ENCODE assay signal across 9 cellular contexts in genomic region chr14:94132285-94132887, GRCh38. TPM values are rescaled to one million over a fixed set of nuclear protein-coding genes. Genes with fewer than 3 reads are reported as not detected.
DNase-seq lines count a peak whose midpoint lies in the region; ATAC-seq, FAIRE-seq and TF ChIP-seq lines count a peak whose summit lies in the region.
"Had no signal": no experiment of that assay in that cellular context is flagged by ENCODE, and none has a peak within 500 bp of the region (broad histone marks: within the 10 kb centered on the region; RNA-seq: fewer than 3 reads in every experiment).

No MANE protein-coding gene starts in this region.

- H4K20me1 ChIP-seq in H1 (replicated peaks in 1 of 2; ENCODE audit: control insufficient read depth in 1 of 2, insufficient read depth in 2 of 2, low read length in 2 of 2) = no peaks in the 10 kb centered on the region

- H2BK12ac ChIP-seq in H1 (ENCODE audit: low read depth, low read length) = no peak overlapping the region

- TF ChIP-seq EP300 in H1 (IDR thresholded peaks at IDR 0.05; ENCODE audit: borderline replicate concordance in 1 of 2, low read depth in 2 of 2, low read length in 2 of 2) (no peak), upper lobe of left lung (IDR thresholded peaks at IDR 0.05) (no peak)

- H3K79me1 ChIP-seq in H1 (ENCODE audit: low read depth, low read length) = no peaks in the 10 kb centered on the region

- H4K5ac ChIP-seq in H1 (ENCODE audit: insufficient read length, low read depth, low read length) = no peak overlapping the region

- FAIRE-seq in H1 (lab: Jason Lieb, UNC) = peak; percentile 65

- peaks cover 0 to 11% (median 5%) of the 10 kb centered on the region in 9 donors for H3K9me3 Mint-ChIP-seq in naive thymus-derived CD8-positive, alpha-beta T cell
- H3K9me3 Mint-ChIP-seq: activated naive CD4-positive, alpha-beta T cell treated with anti-CD3 and anti-CD28 coated beads, Interleukin-2, amount 50 U/mL, for 24 hours had no signal

- H3K27ac Mint-ChIP-seq in naive thymus-derived CD8-positive, alpha-beta T cell = no peak overlapping the region
- H3K27ac Mint-ChIP-seq: activated naive CD4-positive, alpha-beta T cell treated with anti-CD3 and anti-CD28 coated beads, Interleukin-2, amount 50 U/mL, for 24 hours had no signal

- TF ChIP-seq POLR2A in H1 (IDR thresholded peaks at IDR 0.05; ENCODE audit: control extremely low read depth in 1 of 2, low read depth in 2 of 2, low read length in 2 of 2) (no peak), upper lobe of left lung (IDR thresholded peaks at IDR 0.05) (no peak)

- no peak overlapping the region for H2BK5ac ChIP-seq in H1 (ENCODE audit: low read depth, low read length)

- H2AK5ac ChIP-seq in H1 (ENCODE audit: low read depth, low read length) = no peak overlapping the region

- H3K9ac ChIP-seq in H1 (replicated peaks in 1 of 4; ENCODE audit: extremely low read depth in 1 of 4, low read depth in 3 of 4, low read length in 3 of 4) = no peak overlapping the region

- H3K27ac ChIP-seq in H1 (ENCODE audit: low read depth, low read length) (no peak overlapping the region), upper lobe of left lung (no peak overlapping the region)

- POLR2A ChIA-PET in H1 (lab: Charles Lee; ENCODE audit: partially characterized antibody) = interaction anchor here (0.9 kb wide), 1 partner anchor 48 kb away, joined by 3 read pairs; no protein-coding TSS in a partner anchor
- POLR2A ChIA-PET in naive thymus-derived CD8-positive, alpha-beta T cell (lab: Charles Lee) = interaction anchor here (0.7 to 1.9 kb wide), 2 partner anchors 43 to 91 kb away, joined by 3 to 6 read pairs; no protein-coding TSS in a partner anchor

- no peaks in the 10 kb centered on the region; a peak in 1 of 8 replicates for H3K36me3 ChIP-seq in H1 (ENCODE audit: control insufficient read depth in 2 of 4, insufficient read depth in 4 of 4, low read length in 3 of 4)
- H3K36me3 ChIP-seq in upper lobe of left lung = no peaks in the 10 kb centered on the region

- H3K27me3 ChIP-seq in H1 (replicated peaks in 1 of 4; ENCODE audit: control insufficient read depth in 3 of 4, extremely low read depth in 1 of 4, insufficient read depth in 3 of 4, low read length in 3 of 4) (no peaks in the 10 kb centered on the region; a peak in 1 of 7 replicates), upper lobe of left lung (no peaks in the 10 kb centered on the region)

- H4K91ac ChIP-seq in H1 (replicated peaks; ENCODE audit: insufficient read length, low read length) = no peak overlapping the region

- peaks cover 0 to 4% (median 2%) of the 10 kb centered on the region in 4 experiments; a peak in 3 of 7 replicates for H3K4me1 ChIP-seq in H1 (replicated peaks in 1 of 4; ENCODE audit: control insufficient read depth in 3 of 4, insufficient read depth in 4 of 4, low read length in 3 of 4)
- peaks cover 10 to 30% (median 14%) of the 10 kb centered on the region in 4 donors for H3K4me1 ChIP-seq in upper lobe of left lung

- H3K4me1 Mint-ChIP-seq in naive thymus-derived CD8-positive, alpha-beta T cell = peaks cover 16 to 23% (median 21%) of the 10 kb centered on the region in 4 donors

- peaks cover 9% of the 10 kb centered on the region; the same call in 1 of the 2 replicates for H3K23me2 ChIP-seq in H1 (ENCODE audit: low read depth, low read length)

- no peaks in the 10 kb centered on the region for H3K79me2 ChIP-seq in H1 (ENCODE audit: control insufficient read depth in 1 of 2, insufficient read depth in 2 of 2, low read length in 2 of 2)

- H2AFZ ChIP-seq in H1 (ENCODE audit: low read length) = no peak overlapping the region

- DNase-seq in DMS114 treated with DMSO at 0.1 percent for 48 hours (lab: John Stamatoyannopoulos, UW; ENCODE audit: unreplicated experiment) (peak; percentile 48), HFF-Myc (ENCODE audit: extremely low read depth, low read depth) (no peak), NCI-H510A treated with DMSO at 0.1 percent for 48 hours (lab: John Stamatoyannopoulos, UW) (peak; percentile 59), H1 (ENCODE audit: low read depth in 1 of 2, low spot score in 2 of 2) (peak in 1 of 2 experiments; percentile 73), upper lobe of left lung (peak in 1 of 2 donors; percentile 56)
- peak; percentile 52 to 71 for DNase-seq in activated CD4-positive, alpha-beta T cell treated with anti-CD3 and anti-CD28 coated beads for 4 hours
- peak; percentile 20 to 76 (median 58) for DNase-seq in naive thymus-derived CD8-positive, alpha-beta T cell

- peak; percentile 21 to 49 for ATAC-seq in naive thymus-derived CD8-positive, alpha-beta T cell
- ATAC-seq in upper lobe of left lung (ENCODE audit: low FRiP score in 2 of 2) = no peak
- no peak for ATAC-seq in HG02885 (IDR thresholded peaks at IDR 0.05; ENCODE audit: poor library complexity, unreplicated experiment)

- peaks cover 0 to 17% (median 1%) of the 10 kb centered on the region in 5 donors for H3K27me3 Mint-ChIP-seq in naive thymus-derived CD8-positive, alpha-beta T cell

- 65% methylated on average over 4 of the region's 4 CpGs; no CpG with 5 or more reads in 1 of the 2 experiments for WGBS in H1 (ENCODE audit: extremely low coverage in 1 of 2, insufficient coverage in 1 of 2, insufficient read length in 1 of 2, insufficient replicate concordance in 2 of 2, low coverage in 1 of 2, low lambda C conversion rate in 2 of 2, missing lambda C conversion rate in 1 of 2), 2 experiments
- WGBS in upper lobe of left lung, 2 donors = 43 to 45% methylated on average over 4 of the region's 4 CpGs

- H3K4me3 ChIP-seq in HFF-Myc (replicated peaks; ENCODE audit: low read depth, low read length) (no peak overlapping the region), H1 (ENCODE audit: extremely low read depth in 1 of 4, insufficient read depth in 2 of 4, low read depth in 3 of 4, low read length in 4 of 4) (no peak overlapping the region), upper lobe of left lung (no peak overlapping the region)

- H4K8ac ChIP-seq in H1 (ENCODE audit: extremely low read depth, insufficient read depth, low read length) = no peak overlapping the region

- H2BK120ac ChIP-seq in H1 (replicated peaks; ENCODE audit: low read depth, low read length) = no peak overlapping the region

- peak; percentile 74 for TF ChIP-seq CTCF in HFF-Myc (IDR thresholded peaks at IDR 0.05; ENCODE audit: low read depth, low read length, missing control alignments)
- peak in 2 of 3 experiments; percentile 64 to 68; a peak in 3 of 4 replicates for TF ChIP-seq CTCF in H1 (IDR thresholded peaks at IDR 0.05; ENCODE audit: control extremely low read depth in 1 of 3, insufficient read depth in 1 of 3, low read depth in 1 of 3, low read length in 3 of 3)
- TF ChIP-seq CTCF in upper lobe of left lung (IDR thresholded peaks at IDR 0.05) = peak; percentile 30 to 75 (median 69)

- CTCF ChIA-PET in H1 (lab: Charles Lee; ENCODE audit: partially characterized antibody) = interaction anchor here (0.7 to 5.3 kb wide), 42 partner anchors 10 to 543 kb away, joined by 3 to 55 read pairs (median 4); partner anchors contain the start of genes CCDC197, IFI27, SERPINA1 and SERPINA10

- H3K9me3 ChIP-seq in H1 (ENCODE audit: insufficient read depth in 2 of 2, low read depth in 1 of 2, low read length in 1 of 2) = peaks cover 5 to 8% of the 10 kb centered on the region in 2 experiments; a peak in 1 of 4 replicates
- peaks cover 0 to 4% (median 0%) of the 10 kb centered on the region in 4 donors for H3K9me3 ChIP-seq in upper lobe of left lung

- H3K56ac ChIP-seq in H1 (replicated peaks; ENCODE audit: insufficient read length, low read depth, low read length) = no peak overlapping the region

- no peak overlapping the region for H3K4me3 Mint-ChIP-seq in naive thymus-derived CD8-positive, alpha-beta T cell
- H3K4me3 Mint-ChIP-seq: activated naive CD4-positive, alpha-beta T cell treated with anti-CD3 and anti-CD28 coated beads, Interleukin-2, amount 50 U/mL, for 24 hours had no signal

- TF ChIP-seq RAD21 in H1 (IDR thresholded peaks at IDR 0.05 in 1 of 2, conservative IDR thresholded peaks at IDR 0.05 in 1 of 2; ENCODE audit: low read depth in 2 of 2, low read length in 2 of 2) = peak; percentile 74 to 78

- no peak overlapping the region for H3K23ac ChIP-seq in H1 (ENCODE audit: insufficient read length)

- no peak overlapping the region for H3K18ac ChIP-seq in H1 (ENCODE audit: extremely low read depth, low read length)

- no peak overlapping the region for H2BK15ac ChIP-seq in H1 (ENCODE audit: low read length)

- H3K14ac ChIP-seq in H1 (ENCODE audit: insufficient read length) = no peak overlapping the region

- no peak overlapping the region for H3K4ac ChIP-seq in H1 (replicated peaks; ENCODE audit: insufficient read length, low read depth, low read length)

- no peak overlapping the region for H2BK20ac ChIP-seq in H1 (ENCODE audit: low read length)

- no peak overlapping the region for H3K4me2 ChIP-seq in H1 (ENCODE audit: insufficient read depth in 1 of 2, low read depth in 2 of 2, low read length in 2 of 2)

- H3K36me3 Mint-ChIP-seq in naive thymus-derived CD8-positive, alpha-beta T cell = peaks cover 0 to 8% (median 0%) of the 10 kb centered on the region in 3 donors
- H3K36me3 Mint-ChIP-seq: activated naive CD4-positive, alpha-beta T cell treated with anti-CD3 and anti-CD28 coated beads, Interleukin-2, amount 50 U/mL, for 24 hours had no signal

RNA-seq across cellular contexts. Expression of gene IFI27L2, which starts 3.0 kb away (rescaled TPM):
- 14.0 and 19.8 TPM in 2 replicates for total RNA-seq in H1 (2021; fragmentation: NEBNext Ultra II Directional; extraction: Animal tissue kit (Norgen Biotek cat#: 25700))
- polyA plus RNA-seq in H1 (2011; rRNA removed) = 69.6 and 74.7 TPM in 2 replicates
- polyA plus RNA-seq in H1 (2011; cell fraction: cytosol; rRNA removed) = 53.9 TPM
- 35.6 TPM for polyA plus RNA-seq in H1 (2011; cell fraction: nucleus; rRNA removed)
- polyA plus RNA-seq in H1 (2012, experiment 1 of 2) = 21.2 to 43.8 TPM (median 34.3 TPM) in 4 replicates
- polyA plus RNA-seq in H1 (2012, experiment 2 of 2) = 101 TPM
- polyA plus RNA-seq in H1 (2013, experiment 1 of 2) = 14.7 TPM
- polyA plus RNA-seq in H1 (2013, experiment 2 of 2) = 17.6 TPM
- polyA minus RNA-seq in H1 (2011; rRNA and poly(A)+ RNA removed) = 3.6 and 10.3 TPM in 2 replicates
- polyA minus RNA-seq in H1 (2011; cell fraction: cytosol; rRNA and poly(A)+ RNA removed) = 8.7 TPM
- polyA minus RNA-seq in H1 (2011; cell fraction: nucleus; rRNA and poly(A)+ RNA removed) = 7.6 TPM
- total RNA-seq in naive thymus-derived CD8-positive, alpha-beta T cell = 10 to 100 TPM; 27.5 to 29.5 TPM
- polyA plus RNA-seq in naive thymus-derived CD8-positive, alpha-beta T cell = 10 to 100 TPM; 59.3 to 86.5 (median 64.2) TPM
- total RNA-seq in upper lobe of left lung = 100 to 1,000 TPM in 2 of 6 donors, 10 to 100 TPM in 4; 45.2 to 118 (median 70.8) TPM

RNA-seq across cellular contexts. Expression of gene IFI27, which starts 21.9 kb away (rescaled TPM):
- total RNA-seq in H1 (2021; fragmentation: NEBNext Ultra II Directional; extraction: Animal tissue kit (Norgen Biotek cat#: 25700)) = 0.76 and 1.0 TPM in 2 replicates
- polyA plus RNA-seq in H1 (2011; rRNA removed) = 1.9 and 2.2 TPM in 2 replicates
- 2.5 TPM for polyA plus RNA-seq in H1 (2011; cell fraction: cytosol; rRNA removed)
- polyA plus RNA-seq in H1 (2011; cell fraction: nucleus; rRNA removed) = 8.4 TPM
- polyA plus RNA-seq in H1 (2012, experiment 1 of 2) = 1.6 to 2.5 TPM (median 1.9 TPM) in 4 replicates
- 3.8 TPM for polyA plus RNA-seq in H1 (2012, experiment 2 of 2)
- 1.6 TPM for polyA plus RNA-seq in H1 (2013, experiment 1 of 2)
- polyA plus RNA-seq in H1 (2013, experiment 2 of 2) = 1.4 TPM
- 0.57 and 0.68 TPM in 2 replicates for polyA minus RNA-seq in H1 (2011; rRNA and poly(A)+ RNA removed)
- 1.4 TPM for polyA minus RNA-seq in H1 (2011; cell fraction: cytosol; rRNA and poly(A)+ RNA removed)
- 1.7 TPM for polyA minus RNA-seq in H1 (2011; cell fraction: nucleus; rRNA and poly(A)+ RNA removed)
- 1 to 10 TPM in 1 of 2 experiments, not detected in 1; 1.8 TPM for total RNA-seq in naive thymus-derived CD8-positive, alpha-beta T cell
- polyA plus RNA-seq in naive thymus-derived CD8-positive, alpha-beta T cell = not detected
- 100 to 1,000 TPM; 210 to 729 (median 328) TPM for total RNA-seq in upper lobe of left lung

RNA-seq across cellular contexts. Expression of gene PPP4R4, which starts 41.7 kb away (rescaled TPM):
- 9.4 and 9.6 TPM in 2 replicates for total RNA-seq in H1 (2021; fragmentation: NEBNext Ultra II Directional; extraction: Animal tissue kit (Norgen Biotek cat#: 25700))
- polyA plus RNA-seq in H1 (2011; rRNA removed) = 2.5 and 3.3 TPM in 2 replicates
- 4.9 TPM for polyA plus RNA-seq in H1 (2011; cell fraction: cytosol; rRNA removed)
- polyA plus RNA-seq in H1 (2011; cell fraction: nucleus; rRNA removed) = 7.5 TPM
- 5.3 to 6.9 TPM (median 6.0 TPM) in 4 replicates for polyA plus RNA-seq in H1 (2012, experiment 1 of 2)
- polyA plus RNA-seq in H1 (2012, experiment 2 of 2) = 1.4 TPM
- polyA plus RNA-seq in H1 (2013, experiment 1 of 2) = 3.8 TPM
- 4.1 TPM for polyA plus RNA-seq in H1 (2013, experiment 2 of 2)
- 17.7 and 32.5 TPM in 2 replicates for polyA minus RNA-seq in H1 (2011; rRNA and poly(A)+ RNA removed)
- polyA minus RNA-seq in H1 (2011; cell fraction: cytosol; rRNA and poly(A)+ RNA removed) = 8.6 TPM
- polyA minus RNA-seq in H1 (2011; cell fraction: nucleus; rRNA and poly(A)+ RNA removed) = 28.2 TPM
- 1 to 10 TPM in 1 of 2 experiments, under 1 TPM in 1; 0.52 to 1.5 TPM for total RNA-seq in naive thymus-derived CD8-positive, alpha-beta T cell
- under 1 TPM in 2 of 3 donors, not detected in 1; 0.07 to 0.16 TPM for polyA plus RNA-seq in naive thymus-derived CD8-positive, alpha-beta T cell
- total RNA-seq in upper lobe of left lung = 10 to 100 TPM in 2 of 6 donors, 1 to 10 TPM in 4; 3.0 to 18.4 (median 6.3) TPM

RNA-seq across cellular contexts. Expression of gene IFI27L1, which starts 51.3 kb away (rescaled TPM):
- 19.9 and 21.2 TPM in 2 replicates for total RNA-seq in H1 (2021; fragmentation: NEBNext Ultra II Directional; extraction: Animal tissue kit (Norgen Biotek cat#: 25700))
- polyA plus RNA-seq in H1 (2011; rRNA removed) = 30.5 and 36.8 TPM in 2 replicates
- polyA plus RNA-seq in H1 (2011; cell fraction: cytosol; rRNA removed) = 33.8 TPM
- 22.6 TPM for polyA plus RNA-seq in H1 (2011; cell fraction: nucleus; rRNA removed)
- polyA plus RNA-seq in H1 (2012, experiment 1 of 2) = 20.5 to 28.6 TPM (median 24.5 TPM) in 4 replicates
- polyA plus RNA-seq in H1 (2012, experiment 2 of 2) = 30.3 TPM
- polyA plus RNA-seq in H1 (2013, experiment 1 of 2) = 23.2 TPM
- 26.4 TPM for polyA plus RNA-seq in H1 (2013, experiment 2 of 2)
- polyA minus RNA-seq in H1 (2011; rRNA and poly(A)+ RNA removed) = 5.0 and 5.4 TPM in 2 replicates
- polyA minus RNA-seq in H1 (2011; cell fraction: cytosol; rRNA and poly(A)+ RNA removed) = 4.8 TPM
- polyA minus RNA-seq in H1 (2011; cell fraction: nucleus; rRNA and poly(A)+ RNA removed) = 12.0 TPM
- total RNA-seq in naive thymus-derived CD8-positive, alpha-beta T cell = 1 to 10 TPM; 6.9 to 8.4 TPM
- 1 to 10 TPM; 4.3 to 7.9 (median 6.6) TPM for polyA plus RNA-seq in naive thymus-derived CD8-positive, alpha-beta T cell
- total RNA-seq in upper lobe of left lung = 10 to 100 TPM in 4 of 6 donors, 1 to 10 TPM in 2; 8.0 to 19.8 (median 15.2) TPM

RNA-seq across cellular contexts. Expression of gene DDX24, which starts 51.4 kb away (rescaled TPM):
- total RNA-seq in H1 (2021; fragmentation: NEBNext Ultra II Directional; extraction: Animal tissue kit (Norgen Biotek cat#: 25700)) = 186 and 201 TPM in 2 replicates
- 73.8 and 89.0 TPM in 2 replicates for polyA plus RNA-seq in H1 (2011; rRNA removed)
- 112 TPM for polyA plus RNA-seq in H1 (2011; cell fraction: cytosol; rRNA removed)
- polyA plus RNA-seq in H1 (2011; cell fraction: nucleus; rRNA removed) = 96.5 TPM
- polyA plus RNA-seq in H1 (2012, experiment 1 of 2) = 129 to 189 TPM (median 137 TPM) in 4 replicates
- polyA plus RNA-seq in H1 (2012, experiment 2 of 2) = 68.9 TPM
- 194 TPM for polyA plus RNA-seq in H1 (2013, experiment 1 of 2)
- polyA plus RNA-seq in H1 (2013, experiment 2 of 2) = 175 TPM
- 106 and 119 TPM in 2 replicates for polyA minus RNA-seq in H1 (2011; rRNA and poly(A)+ RNA removed)
- 42.5 TPM for polyA minus RNA-seq in H1 (2011; cell fraction: cytosol; rRNA and poly(A)+ RNA removed)
- 60.4 TPM for polyA minus RNA-seq in H1 (2011; cell fraction: nucleus; rRNA and poly(A)+ RNA removed)
- 100 to 1,000 TPM; 315 to 319 TPM for total RNA-seq in naive thymus-derived CD8-positive, alpha-beta T cell
- polyA plus RNA-seq in naive thymus-derived CD8-positive, alpha-beta T cell = 100 to 1,000 TPM; 185 to 274 (median 244) TPM
- 100 to 1,000 TPM; 124 to 189 (median 154) TPM for total RNA-seq in upper lobe of left lung

Comparison
In these comparisons a context has a peak if more than half of its experiments do, and no peak if none do; other contexts are left out.
1. ATAC-seq: peak in naive thymus-derived CD8-positive, alpha-beta T cell (2 of 2); none in upper lobe of left lung (0 of 2) and HG02885 (single experiment).
2. RNA of gene IFI27, which starts 21.9 kb away (total RNA-seq): 210 to 729 TPM in upper lobe of left lung; 1.8 TPM in naive thymus-derived CD8-positive, alpha-beta T cell and 0.76 to 1.0 TPM in H1; every median in the first group is over 10 times any median in the second.
3. Peak in every context shown above with its lines, with median percentiles within 50 percentile points of each other: CTCF ChIP-seq.